ENCODE assay signal across 2 cellular contexts in the genomic region with DNA sequence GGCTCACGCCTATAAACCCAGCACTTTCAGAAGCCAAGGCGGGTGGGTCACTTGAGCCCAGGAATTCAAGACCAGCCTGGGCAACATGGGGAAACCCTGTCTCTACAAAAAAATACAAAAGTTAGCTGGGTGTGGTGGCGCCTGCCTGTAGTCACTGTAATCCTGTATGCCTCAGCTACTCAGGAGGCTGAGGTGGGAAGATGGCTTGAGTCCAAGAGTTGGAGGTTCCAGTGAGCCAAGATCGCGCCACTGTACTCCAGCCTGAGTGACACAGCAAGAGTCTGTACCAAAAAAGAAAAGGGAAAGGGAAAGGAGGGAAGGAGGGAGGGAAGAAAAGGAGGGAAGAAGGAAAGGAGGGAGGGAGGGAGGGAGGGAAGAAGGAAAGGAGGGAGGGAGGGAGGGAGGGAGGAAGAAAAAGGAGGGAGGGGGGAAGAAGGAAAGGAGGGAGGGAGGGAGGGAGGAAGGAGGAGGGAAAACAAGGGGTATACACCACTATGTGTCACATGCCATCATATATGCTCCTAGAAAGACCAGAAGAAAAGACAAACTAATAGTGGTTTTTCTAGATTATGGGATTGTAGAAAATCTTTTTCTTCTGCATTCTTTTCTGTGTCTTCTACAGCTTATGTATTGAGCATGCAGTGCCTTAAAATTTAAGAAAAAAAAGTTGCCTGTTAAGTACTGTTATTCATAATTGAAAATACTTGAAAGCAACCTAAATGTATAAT.
A peak's percentile ranks its signal among the peaks of the same experiment; 100 is the strongest.
TF ChIP-seq lines count a peak whose summit lies in the region.

No MANE protein-coding gene starts in this region.

TF ChIP-seq in HepG2, 621 proteins besides CTCF, POLR2A, EP300 and RAD21:
- TF ChIP-seq GLI4 (CRISPR knock-in tag; IDR thresholded peaks at IDR 0.05; ENCODE audit: borderline replicate concordance) = no peak
- no peak for TF ChIP-seq ARHGAP35 (CRISPR knock-in tag; IDR thresholded peaks at IDR 0.05; ENCODE audit: borderline replicate concordance)
- TF ChIP-seq HNRNPK (IDR thresholded peaks at IDR 0.05; ENCODE audit: low read depth, low read length, poor library complexity, severe bottlenecking) = peak; percentile 83
TF ChIP-seq in HepG2: peak in this region for 1.

TF ChIP-seq in endothelial cell of umbilical vein, 7 proteins besides CTCF, POLR2A, EP300 and RAD21:
- TF ChIP-seq POLR2AphosphoS5 (IDR thresholded peaks at IDR 0.05; ENCODE audit: insufficient read depth, low read depth, low read length) (no peak), EZH2 (IDR thresholded peaks at IDR 0.05; ENCODE audit: borderline replicate concordance, low read depth, low read length, severe bottlenecking) (no peak), FOS (IDR thresholded peaks at IDR 0.05; ENCODE audit: borderline replicate concordance, insufficient read depth, low read length) (no peak), JUN (IDR thresholded peaks at IDR 0.05; ENCODE audit: borderline replicate concordance, insufficient read depth, insufficient read length, low read depth) (no peak), MYC (IDR thresholded peaks at IDR 0.05; ENCODE audit: low read depth, low read length) (no peak), GATA2 (IDR thresholded peaks at IDR 0.05; ENCODE audit: insufficient read depth, insufficient read length, low read depth, low read length) (no peak)
- TF ChIP-seq, protein P1, sequence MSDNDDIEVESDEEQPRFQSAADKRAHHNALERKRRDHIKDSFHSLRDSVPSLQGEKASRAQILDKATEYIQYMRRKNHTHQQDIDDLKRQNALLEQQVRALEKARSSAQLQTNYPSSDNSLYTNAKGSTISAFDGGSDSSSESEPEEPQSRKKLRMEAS (IDR thresholded peaks at IDR 0.05; ENCODE audit: insufficient read depth, insufficient read length) = no peak
